In genomic region chr15:88684345-88684744, GRCh38 we compare ENCODE assay signal across 24 cellular contexts. TPM values are rescaled to one million over a fixed set of nuclear protein-coding genes. Genes with fewer than 3 reads are reported as not detected.
DNase-seq lines count a peak whose midpoint lies in the region; ATAC-seq, FAIRE-seq and TF ChIP-seq lines count a peak whose summit lies in the region.
"Had no signal": no experiment of that assay in that cellular context is flagged by ENCODE, and none has a peak within 500 bp of the region (broad histone marks: within the 10 kb centered on the region; RNA-seq: fewer than 3 reads in every experiment).

No MANE protein-coding gene starts in this region.

- TF ChIP-seq POLR2A in GM12891 (IDR thresholded peaks at IDR 0.05; ENCODE audit: low read depth, low read length), result no peak

- no peak for ATAC-seq in HG03565 (IDR thresholded peaks at IDR 0.05; ENCODE audit: unreplicated experiment)
- ATAC-seq: A549, GM23338 had no signal

- DNase-seq in GM12891 (ENCODE audit: insufficient read length, low spot score) (no peak), MV-4-11 (lab: John Stamatoyannopoulos, UW) (peak; percentile 49), coronary artery (ENCODE audit: low spot score) (peak; percentile 38), NCI-H187 treated with DMSO at 0.1 percent for 48 hours (lab: John Stamatoyannopoulos, UW) (no peak), HCEC 1CT (no peak)
- DNase-seq: 8988T; ACHN; AML-193; BE2C; CD4-positive, alpha-beta T cell; CD8-positive, alpha-beta memory T cell; DMS 273 treated with DMSO at 0.1 percent for 48 hours; DMS79; EL; GDM1; H9; HFFc6 had no signal

- H3K27ac ChIP-seq in coronary artery, result no peak overlapping the region
- H3K27ac ChIP-seq: A549; BLaER1 treated with 17β-estradiol and CSF1 and Interleukin-3, amounts not matched to agents 10 nM and 100 nM had no signal

- no peak overlapping the region for H3K4me3 ChIP-seq in coronary artery
- H3K4me3 ChIP-seq: A549; BLaER1 treated with 17β-estradiol and CSF1 and Interleukin-3, amounts not matched to agents 10 nM and 100 nM; GM12878; GM23338 had no signal

- FAIRE-seq in GM12891 (lab: Jason Lieb, UNC), result no peak
- FAIRE-seq: A549, D721Med, GM12878, GM18507 had no signal

- no peak for TF ChIP-seq CTCF in coronary artery (IDR thresholded peaks at IDR 0.05)

TF ChIP-seq in GM12891, 5 proteins besides CTCF, POLR2A, EP300 and RAD21:
- TF ChIP-seq TAF1 (IDR thresholded peaks at IDR 0.05; ENCODE audit: low read depth, low read length) (no peak), SPI1 (IDR thresholded peaks at IDR 0.05; ENCODE audit: low read depth, low read length) (peak; percentile 26; the same call in 1 of the 2 replicates)

RNA-seq across cellular contexts. Expression of gene ISG20, which starts 45.5 kb away (rescaled TPM):
- 43.9 TPM for polyA plus RNA-seq in GM12891 (2012; ENCODE audit: low read depth, missing spikeins)

Comparison
In these comparisons a context has a peak if more than half of its experiments do, and no peak if none do; other contexts are left out.
1. DNase-seq: peak in MV-4-11 (single experiment) and coronary artery (single experiment); none in GM12891 (single experiment), NCI-H187 treated with DMSO at 0.1 percent for 48 hours (single experiment) and HCEC 1CT (single experiment).